ENCODE assay signal across 8 cellular contexts in the genomic region with DNA sequence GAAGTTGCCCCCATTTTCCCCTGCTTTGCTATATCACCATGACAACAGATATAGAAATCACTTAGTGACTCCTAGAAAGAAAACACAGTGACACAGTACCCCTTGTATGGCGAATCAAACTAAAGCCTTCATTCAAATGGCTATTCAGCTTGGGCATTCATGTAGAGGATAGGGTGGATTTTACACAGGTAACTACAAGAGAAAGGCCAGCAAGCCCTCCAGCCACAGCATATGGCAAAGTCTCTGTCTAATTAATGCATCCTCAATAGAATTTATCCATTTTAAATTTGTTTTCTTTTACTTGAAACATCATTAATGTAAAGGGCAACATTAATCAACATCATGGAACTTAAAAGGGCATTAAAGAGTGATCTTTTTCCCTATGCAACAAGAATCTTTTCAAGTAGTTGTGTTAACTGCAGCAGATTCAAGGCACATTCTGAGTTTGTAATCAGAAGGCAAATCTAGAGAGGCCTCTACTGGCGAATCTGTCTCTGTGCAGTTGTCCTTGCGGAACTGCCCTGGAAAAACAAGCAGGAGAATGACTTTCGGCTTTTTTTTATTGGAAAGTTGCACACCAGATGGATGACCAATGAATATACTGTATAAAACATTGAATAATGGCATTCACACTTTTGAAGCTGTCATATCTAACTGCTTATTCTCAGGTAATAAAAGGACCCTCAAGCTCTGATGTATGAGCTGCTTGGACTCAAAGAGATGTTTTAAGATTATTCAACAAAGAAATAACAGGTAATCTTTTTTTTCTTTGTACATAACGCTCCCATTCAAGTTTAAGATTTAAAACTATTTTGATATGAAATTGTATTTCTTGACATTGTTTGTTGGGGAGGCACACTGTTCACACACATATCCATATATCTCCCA.
DNase-seq lines count a peak whose midpoint lies in the region; ATAC-seq and TF ChIP-seq lines count a peak whose summit lies in the region.

No MANE protein-coding gene starts in this region.

- H3K27me3 Mint-ChIP-seq in T-helper 17 cell: no peaks in the 10 kb centered on the region

- no peaks in the 10 kb centered on the region for H3K36me3 ChIP-seq in HAP-1 (replicated peaks)

- in situ Hi-C loops in HAP-1 (cut with MboI; ENCODE audit: low sequenced_read_pairs): no loop called here

- H3K4me3 ChIP-seq in AG09309 (ENCODE audit: control insufficient read depth, low read depth, low read length): no peak overlapping the region
- no peak overlapping the region for H3K4me3 ChIP-seq in HAP-1

- H3K4me1 ChIP-seq in HAP-1: no peaks in the 10 kb centered on the region

- peak; percentile 52 for DNase-seq in AG09309 (ENCODE audit: low read depth)
- DNase-seq in HAP-1 (ENCODE audit: low spot score in 2 of 2): peak; percentile 19 to 28
- DNase-seq in OCI-M2 (lab: John Stamatoyannopoulos, UW; ENCODE audit: unreplicated experiment): peak; percentile 6
- peak; percentile 62 for DNase-seq in fibroblast of gingiva (ENCODE audit: low read depth)
- DNase-seq in pulmonary artery endothelial cell (ENCODE audit: low read depth, low spot score): peak; percentile 15
- DNase-seq in stimulated activated CD4-positive, alpha-beta T cell treated with anti-CD3 and anti-CD28 coated beads, Interleukin-4, amount 100 ng/mL, for 4 hours: no peak
- no peak for DNase-seq in T-helper 17 cell

- no peaks in the 10 kb centered on the region for H3K9me3 ChIP-seq in HAP-1
- H3K9me3 ChIP-seq in T-helper 17 cell (ENCODE audit: control insufficient read depth, low read length, poor library complexity, severe bottlenecking): no peaks in the 10 kb centered on the region

- H3K27ac Mint-ChIP-seq in T-helper 17 cell: no peak overlapping the region

- H3K27me3 ChIP-seq in HAP-1 (ENCODE audit: low read depth): no peaks in the 10 kb centered on the region

- H3K36me3 Mint-ChIP-seq in T-helper 17 cell (ENCODE audit: low read depth): no peaks in the 10 kb centered on the region

- H3K4me1 Mint-ChIP-seq in T-helper 17 cell: no peaks in the 10 kb centered on the region

- H3K4me3 Mint-ChIP-seq in T-helper 17 cell: no peak overlapping the region

- TF ChIP-seq CTCF in AG09309 (IDR thresholded peaks at IDR 0.05; ENCODE audit: control insufficient read depth, insufficient read depth, low read depth, low read length, missing control alignments): peak; percentile 82

- ATAC-seq in HG02588 (IDR thresholded peaks at IDR 0.05; ENCODE audit: unreplicated experiment) (no peak), T-helper 17 cell (no peak)

Comparison
In these comparisons a context has a peak if more than half of its experiments do, and no peak if none do; other contexts are left out.
1. DNase-seq: peak in AG09309 (single experiment), HAP-1 (2 of 2), OCI-M2 (single experiment), fibroblast of gingiva (single experiment) and pulmonary artery endothelial cell (single experiment); none in stimulated activated CD4-positive, alpha-beta T cell treated with anti-CD3 and anti-CD28 coated beads, Interleukin-4, amount 100 ng/mL, for 4 hours (0 of 2) and T-helper 17 cell (0 of 3).